In the genomic region with DNA sequence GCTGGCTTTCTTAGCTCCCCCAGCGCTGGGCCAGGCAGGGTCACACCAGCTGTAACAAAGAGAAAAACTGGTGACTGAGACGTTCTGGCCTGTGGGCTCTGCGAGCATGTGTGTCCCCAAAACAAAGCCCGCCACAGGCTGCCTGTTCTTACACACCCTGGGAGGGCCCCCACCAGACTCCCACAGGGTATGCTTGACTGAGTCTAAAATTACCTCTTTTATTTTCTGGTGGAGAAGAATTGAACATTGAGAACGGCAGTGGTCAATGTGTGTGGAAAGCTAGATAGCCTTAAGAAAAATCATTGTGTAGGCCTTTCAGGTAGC, we compare ENCODE assay signal across 13 cellular contexts. TPM values are rescaled to one million over a fixed set of nuclear protein-coding genes. Genes with fewer than 3 reads are reported as not detected.
DNase-seq lines count a peak whose midpoint lies in the region; ATAC-seq and TF ChIP-seq lines count a peak whose summit lies in the region.
"Had no signal": no experiment of that assay in that cellular context is flagged by ENCODE, and none has a peak within 500 bp of the region (broad histone marks: within the 10 kb centered on the region; RNA-seq: fewer than 3 reads in every experiment).

No MANE protein-coding gene starts in this region.

- H3K4me3 Mint-ChIP-seq in activated B cell treated with CpG ODN at 0.5 μM for 24 hours: no peak overlapping the region
- no peak overlapping the region for H3K4me3 Mint-ChIP-seq in stimulated activated naive B cell treated with anti-CD40 and anti-IgM and Interleukin-4, amounts not matched to agents 10 μg/mL and 1 μg/mL and 100 μg/mL, for 72 hours
- no peak overlapping the region for H3K4me3 Mint-ChIP-seq in activated naive CD8-positive, alpha-beta T cell treated with anti-CD3 and anti-CD28 coated beads for 36 hours

- H3K9me3 Mint-ChIP-seq in activated B cell treated with CpG ODN at 0.5 μM for 24 hours: no peaks in the 10 kb centered on the region
- H3K9me3 Mint-ChIP-seq in stimulated activated naive B cell treated with anti-CD40 and anti-IgM and Interleukin-4, amounts not matched to agents 10 μg/mL and 1 μg/mL and 100 μg/mL, for 72 hours: no peaks in the 10 kb centered on the region
- H3K9me3 Mint-ChIP-seq in activated naive CD8-positive, alpha-beta T cell treated with anti-CD3 and anti-CD28 coated beads for 36 hours: no peaks in the 10 kb centered on the region

- no peaks in the 10 kb centered on the region for H3K36me3 Mint-ChIP-seq in activated B cell treated with CpG ODN at 0.5 μM for 24 hours (ENCODE audit: low read depth)
- no peaks in the 10 kb centered on the region for H3K36me3 Mint-ChIP-seq in stimulated activated naive B cell treated with anti-CD40 and anti-IgM and Interleukin-4, amounts not matched to agents 10 μg/mL and 1 μg/mL and 100 μg/mL, for 72 hours
- H3K36me3 Mint-ChIP-seq in activated naive CD8-positive, alpha-beta T cell treated with anti-CD3 and anti-CD28 coated beads for 36 hours: no peaks in the 10 kb centered on the region

- CTCF ChIA-PET in activated B cell treated with CpG ODN at 0.5 μM for 24 hours (lab: Charles Lee): no interaction called here

- peaks cover 23% of the 10 kb centered on the region for H3K4me1 Mint-ChIP-seq in activated B cell treated with CpG ODN at 0.5 μM for 24 hours
- H3K4me1 Mint-ChIP-seq in stimulated activated naive B cell treated with anti-CD40 and anti-IgM and Interleukin-4, amounts not matched to agents 10 μg/mL and 1 μg/mL and 100 μg/mL, for 72 hours: peaks cover 16 to 18% of the 10 kb centered on the region in 2 donors
- H3K4me1 Mint-ChIP-seq in activated naive CD8-positive, alpha-beta T cell treated with anti-CD3 and anti-CD28 coated beads for 36 hours: no peaks in the 10 kb centered on the region

- no peaks in the 10 kb centered on the region for H3K27me3 Mint-ChIP-seq in activated B cell treated with CpG ODN at 0.5 μM for 24 hours
- no peaks in the 10 kb centered on the region for H3K27me3 Mint-ChIP-seq in stimulated activated naive B cell treated with anti-CD40 and anti-IgM and Interleukin-4, amounts not matched to agents 10 μg/mL and 1 μg/mL and 100 μg/mL, for 72 hours
- H3K27me3 Mint-ChIP-seq in activated naive CD8-positive, alpha-beta T cell treated with anti-CD3 and anti-CD28 coated beads for 36 hours: peaks cover 5% of the 10 kb centered on the region

- intact Hi-C loops in Right ventricle myocardium superior (cut with DNase I) (loop anchor here (5.0 kb wide), 1 partner anchor 72 kb away; no protein-coding TSS in a partner anchor), Right ventricle myocardium inferior (cut with DNase I) (loop anchor here (2.0 to 10.0 kb wide), 5 partner anchors 23 to 215 kb away; no protein-coding TSS in a partner anchor), activated B cell treated with CpG ODN at 0.5 μM for 24 hours (cut with micrococcal nuclease) (loop anchor here (1.0 to 10.0 kb wide), 3 partner anchors 22 to 315 kb away; no protein-coding TSS in a partner anchor)

- no peak for DNase-seq in Right ventricle myocardium superior
- no peak for DNase-seq in Right ventricle myocardium inferior (ENCODE audit: missing footprints)
- DNase-seq in activated B cell treated with CpG ODN at 0.5 μM for 24 hours: no peak
- no peak for DNase-seq in stimulated activated naive B cell treated with anti-CD40 and anti-IgM and Interleukin-4, amounts not matched to agents 10 μg/mL and 1 μg/mL and 100 μg/mL, for 72 hours
- DNase-seq in activated naive CD8-positive, alpha-beta T cell treated with anti-CD3 and anti-CD28 coated beads for 36 hours: no peak
- no peak for DNase-seq in HuH-7 (ENCODE audit: low spot score)
- no peak for DNase-seq in NCI-H226
- DNase-seq: activated CD4-positive, alpha-beta T cell treated with anti-CD3 and anti-CD28 coated beads for 1 hour; NCI-H1694 treated with DMSO at 0.1 percent for 48 hours; upper lobe of left lung had no signal

- ATAC-seq in Right ventricle myocardium superior (ENCODE audit: poor library complexity) (peak; percentile 1), Right ventricle myocardium inferior (no peak), HG02973 (IDR thresholded peaks at IDR 0.05; ENCODE audit: unreplicated experiment) (peak; percentile 79), activated B cell treated with CpG ODN at 0.5 μM for 24 hours (ENCODE audit: low read depth) (peak; percentile 28)
- ATAC-seq in stimulated activated naive B cell treated with anti-CD40 and anti-IgM and Interleukin-4, amounts not matched to agents 10 μg/mL and 1 μg/mL and 100 μg/mL, for 72 hours (replicated peaks): peak; percentile 79 to 90
- ATAC-seq: A549 had no signal

- no peak overlapping the region for H3K27ac Mint-ChIP-seq in activated B cell treated with CpG ODN at 0.5 μM for 24 hours
- H3K27ac Mint-ChIP-seq in stimulated activated naive B cell treated with anti-CD40 and anti-IgM and Interleukin-4, amounts not matched to agents 10 μg/mL and 1 μg/mL and 100 μg/mL, for 72 hours: no peak overlapping the region
- H3K27ac Mint-ChIP-seq in activated naive CD8-positive, alpha-beta T cell treated with anti-CD3 and anti-CD28 coated beads for 36 hours: no peak overlapping the region

- no peak for TF ChIP-seq CTCF in activated B cell treated with CpG ODN at 0.5 μM for 24 hours (IDR thresholded peaks at IDR 0.05)

- POLR2A ChIA-PET in activated B cell treated with CpG ODN at 0.5 μM for 24 hours (lab: Charles Lee): no interaction called here

RNA-seq across cellular contexts. Expression of gene C10orf71, which starts 0.8 kb away (rescaled TPM):
- total RNA-seq in Right ventricle myocardium superior (108 TPM), Right ventricle myocardium inferior (108 TPM), activated B cell treated with CpG ODN at 0.5 μM for 24 hours (not detected in 2 replicates)
- not detected for total RNA-seq in activated naive CD8-positive, alpha-beta T cell treated with anti-CD3 and anti-CD28 coated beads for 36 hours
- total RNA-seq: RPMI7951, upper lobe of left lung had no signal

Comparison
In these comparisons a context has a peak if more than half of its experiments do, and no peak if none do; other contexts are left out.
1. RNA of gene C10orf71, which starts 0.8 kb away (total RNA-seq): 108 TPM in Right ventricle myocardium inferior (single experiment) and 108 TPM in Right ventricle myocardium superior (single experiment); not detected in activated B cell treated with CpG ODN at 0.5 μM for 24 hours and not detected in activated naive CD8-positive, alpha-beta T cell treated with anti-CD3 and anti-CD28 coated beads for 36 hours; every median in the first group is over 100 times any median in the second.